ENCODE assay signal across 22 cellular contexts in genomic region chr14:62301911-62302310, GRCh38.
DNase-seq lines count a peak whose midpoint lies in the region; ATAC-seq and TF ChIP-seq lines count a peak whose summit lies in the region.
"Had no signal": no experiment of that assay in that cellular context is flagged by ENCODE, and none has a peak within 500 bp of the region (broad histone marks: within the 10 kb centered on the region; RNA-seq: fewer than 3 reads in every experiment).

No MANE protein-coding gene starts in this region.

- CTCF ChIA-PET in AG04450 (lab: Charles Lee): no interaction called here

- H3F3A ChIP-seq in GM23248 (ENCODE audit: insufficient read depth): no peaks in the 10 kb centered on the region

- no peak for TF ChIP-seq EP300 in sigmoid colon (IDR thresholded peaks at IDR 0.05)

- TF ChIP-seq POLR2A in sigmoid colon (IDR thresholded peaks at IDR 0.05): no peak
- TF ChIP-seq POLR2A in GM18505 (IDR thresholded peaks at IDR 0.05; ENCODE audit: borderline replicate concordance, extremely low read depth, insufficient read depth, insufficient read length): no peak

- in situ Hi-C loops in GM23248 (cut with MboI): no loop called here

- H3K9me2 ChIP-seq in GM23248 (ENCODE audit: insufficient read depth): no peaks in the 10 kb centered on the region

- no peaks in the 10 kb centered on the region for H3K9me3 ChIP-seq in AG04450 (ENCODE audit: control insufficient read depth, insufficient read depth, low read length)
- no peaks in the 10 kb centered on the region for H3K9me3 ChIP-seq in GM23248 (ENCODE audit: low read depth)
- no peaks in the 10 kb centered on the region for H3K9me3 ChIP-seq in sigmoid colon
- H3K9me3 ChIP-seq: BLaER1, SJSA1, suprapubic skin, upper lobe of right lung had no signal

- POLR2A ChIA-PET in AG04450 (lab: Yijun Ruan, JAX): no interaction called here

- 0 to 6% methylated on average over 1 of the region's 1 CpG for WGBS in GM23248 (ENCODE audit: low coverage in 1 of 2, low lambda C conversion rate in 2 of 2, missing lambda C conversion rate in 2 of 2), 2 experiments
- 80 to 84% methylated on average over 1 of the region's 1 CpG for WGBS in sigmoid colon, 2 donors

- H3K4me1 ChIP-seq in GM23248 (ENCODE audit: insufficient read depth): no peaks in the 10 kb centered on the region
- no peaks in the 10 kb centered on the region for H3K4me1 ChIP-seq in sigmoid colon
- H3K4me1 ChIP-seq: SJSA1, suprapubic skin, upper lobe of right lung had no signal

- H3K36me3 ChIP-seq in GM23248 (ENCODE audit: low read depth) (no peaks in the 10 kb centered on the region), sigmoid colon (no peaks in the 10 kb centered on the region)
- H3K36me3 ChIP-seq: BLaER1, SJSA1, suprapubic skin, upper lobe of right lung had no signal

- intact Hi-C loops in sigmoid colon (cut with DNase I): no loop called here

- TF ChIP-seq CTCF in AG04450 (IDR thresholded peaks at IDR 0.05; ENCODE audit: low read depth, low read length): no peak
- TF ChIP-seq CTCF in sigmoid colon (IDR thresholded peaks at IDR 0.05): no peak

- ATAC-seq in GM18505 (IDR thresholded peaks at IDR 0.05; ENCODE audit: unreplicated experiment) (no peak), GM18498 (IDR thresholded peaks at IDR 0.05; ENCODE audit: unreplicated experiment) (no peak)
- ATAC-seq: activated CD4-positive, CD25-positive, alpha-beta regulatory T cell treated with anti-CD3 and anti-CD28 coated beads, Interleukin-2, amount 50 U/mL, for 24 hours; activated CD8-positive, alpha-beta T cell treated with anti-CD3 and anti-CD28 coated beads, Interleukin-2, amount 10 ng/mL, durations not matched to agents 7 days and 5 days; activated naive CD4-positive, alpha-beta T cell treated with anti-CD3 and anti-CD28 coated beads, Interleukin-2, amount 50 U/mL, for 72 hours; GM23338; upper lobe of right lung had no signal

- H3K27me3 ChIP-seq in AG04450 (ENCODE audit: control insufficient read depth, insufficient read depth, low read length) (no peaks in the 10 kb centered on the region), GM23248 (replicated peaks; ENCODE audit: insufficient read depth) (no peaks in the 10 kb centered on the region), sigmoid colon (no peaks in the 10 kb centered on the region)
- H3K27me3 ChIP-seq: BLaER1, SJSA1, suprapubic skin, upper lobe of right lung had no signal

- H4K20me1 ChIP-seq in GM23248 (ENCODE audit: insufficient read depth): no peaks in the 10 kb centered on the region
- H4K20me1 ChIP-seq: BLaER1 had no signal

- H3K27ac ChIP-seq in AG04450 (ENCODE audit: low read depth, low read length) (no peak overlapping the region), GM23248 (no peak overlapping the region), sigmoid colon (no peak overlapping the region)
- H3K27ac ChIP-seq: BLaER1, epithelial cell of prostate, SJSA1, suprapubic skin, upper lobe of right lung had no signal

- H3K9ac ChIP-seq in GM23248: no peak overlapping the region
- H3K9ac ChIP-seq: BLaER1 had no signal

- H3K79me2 ChIP-seq in GM23248 (ENCODE audit: insufficient read depth): no peaks in the 10 kb centered on the region

- no peak overlapping the region for H2AFZ ChIP-seq in GM23248

- DNase-seq in AG04450 (ENCODE audit: low read depth, low spot score): peak; percentile 48
- peak; percentile 2 for DNase-seq in GM23248
- DNase-seq in astrocyte of the hippocampus (ENCODE audit: low read depth, low spot score): peak; percentile 67
- peak; percentile 10 for DNase-seq in fibroblast of the conjunctiva (ENCODE audit: low read depth)
- DNase-seq in sigmoid colon: no peak
- DNase-seq in NCI-H526 (lab: John Stamatoyannopoulos, UW): no peak
- DNase-seq: activated CD8-positive, alpha-beta T cell treated with anti-CD3 and anti-CD28 coated beads, Interleukin-2, amount 10 ng/mL, durations not matched to agents 7 days and 5 days; effector CD4-positive, alpha-beta T cell; hippocampal formation; NCI-H2081; NCI-H2227 treated with DMSO at 0.1 percent for 48 hours; stimulated activated naive CD4-positive, alpha-beta T cell; upper lobe of right lung had no signal

- no peak overlapping the region for H3K4me2 ChIP-seq in GM23248 (ENCODE audit: unreplicated experiment)
- H3K4me2 ChIP-seq: BLaER1, GM23338 had no signal

- H3K4me3 ChIP-seq in AG04450 (ENCODE audit: low read depth, low read length) (no peak overlapping the region), GM23248 (no peak overlapping the region), sigmoid colon (no peak overlapping the region)
- H3K4me3 ChIP-seq: BLaER1, GM23338, SJSA1, suprapubic skin, upper lobe of right lung had no signal

Comparison
In these comparisons a context has a peak if more than half of its experiments do, and no peak if none do; other contexts are left out.
1. DNase-seq: peak in AG04450 (single experiment), GM23248 (single experiment), astrocyte of the hippocampus (single experiment) and fibroblast of the conjunctiva (single experiment); none in sigmoid colon (single experiment) and NCI-H526 (0 of 2).